Comparison of ENCODE assay signal across 14 cellular contexts in the genomic region with DNA sequence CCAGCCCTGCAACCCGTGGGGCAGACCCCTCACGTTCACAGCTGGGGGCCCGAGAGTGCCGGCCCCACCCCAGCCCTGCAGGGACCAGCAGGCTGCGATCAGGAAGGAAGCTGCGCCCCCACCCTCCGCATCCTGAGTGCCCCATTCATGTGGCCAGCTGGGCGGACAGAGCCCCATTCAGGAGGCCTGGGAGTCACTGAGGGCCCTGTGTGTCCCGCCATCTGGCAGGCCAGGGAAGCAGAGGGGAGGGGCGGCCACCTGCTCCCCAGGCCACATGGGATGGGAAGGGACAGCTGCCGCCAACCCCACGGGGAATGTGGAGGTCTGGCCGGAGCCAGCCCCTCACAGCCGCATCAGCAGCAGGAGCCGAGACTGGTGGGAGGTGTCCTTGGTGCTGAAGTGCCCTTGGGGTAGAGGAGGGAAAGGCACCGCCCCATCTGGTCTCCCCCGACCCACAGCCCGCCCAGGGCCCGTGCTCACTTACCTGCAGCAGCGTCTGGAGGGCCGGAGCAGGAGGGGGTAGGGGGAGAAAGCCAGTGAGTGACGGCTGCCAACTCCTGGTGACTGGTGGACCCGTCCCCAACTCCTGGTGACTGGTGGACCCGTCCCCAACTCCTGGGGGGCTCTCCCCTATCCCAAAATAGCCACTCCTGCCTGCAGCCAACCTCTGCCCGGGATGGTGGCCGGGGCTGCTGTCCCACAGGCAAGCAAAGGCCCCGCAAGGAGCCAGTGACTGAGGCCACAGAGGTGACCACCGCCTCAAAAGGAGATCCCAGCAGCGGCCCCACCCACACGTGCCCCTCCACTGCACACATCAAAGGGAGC. TPM values are rescaled to one million over a fixed set of nuclear protein-coding genes. Genes with fewer than 3 reads are reported as not detected.
DNase-seq lines count a peak whose midpoint lies in the region; ATAC-seq, FAIRE-seq and TF ChIP-seq lines count a peak whose summit lies in the region.
"Had no signal": no experiment of that assay in that cellular context is flagged by ENCODE, and none has a peak within 500 bp of the region (broad histone marks: within the 10 kb centered on the region; RNA-seq: fewer than 3 reads in every experiment).

No MANE protein-coding gene starts in this region.

- no peaks in the 10 kb centered on the region for H3K79me2 ChIP-seq in GM12878 (ENCODE audit: control insufficient read depth, insufficient read depth, low read length)

- H3K4me3 Mint-ChIP-seq in natural killer cell treated with Interleukin-12 subunit alpha and Interleukin-12 subunit beta and Interleukin-15 and Interleukin-18, amount 100 ng/mL, for 72 hours, result no peak overlapping the region
- H3K4me3 Mint-ChIP-seq: activated CD4-positive, alpha-beta memory T cell treated with anti-CD3 and anti-CD28 coated beads, Interleukin-2, amount 10 ng/mL, durations not matched to agents 7 days and 5 days; CD8-positive, alpha-beta memory T cell had no signal

- intact Hi-C loops in GM12878 (cut with micrococcal nuclease; ENCODE audit: unreplicated experiment), result no loop called here

- no peaks in the 10 kb centered on the region for H3K36me3 Mint-ChIP-seq in natural killer cell treated with Interleukin-12 subunit alpha and Interleukin-12 subunit beta and Interleukin-15 and Interleukin-18, amount 100 ng/mL, for 72 hours
- H3K36me3 Mint-ChIP-seq: CD8-positive, alpha-beta memory T cell had no signal

- no peak overlapping the region for H3K27ac ChIP-seq in GM12878 (ENCODE audit: control insufficient read depth, insufficient read depth)
- H3K27ac ChIP-seq: ovary had no signal

- TF ChIP-seq RAD21 in GM12878 (IDR thresholded peaks at IDR 0.05; ENCODE audit: insufficient read depth, low read depth, low read length), result no peak

- no TSS peak for BruUV-seq in GM12878 (replicated peaks; lab: Mats Ljungman, UMichigan)

- H3K27me3 ChIP-seq in GM12878 (replicated peaks in 1 of 2; ENCODE audit: control insufficient read depth in 2 of 2, insufficient read depth in 2 of 2, low read length in 1 of 2), result no peaks in the 10 kb centered on the region
- H3K27me3 ChIP-seq: ovary had no signal

- no peak overlapping the region for H3K4me2 ChIP-seq in GM12878 (ENCODE audit: control insufficient read depth, insufficient read depth)

- TF ChIP-seq POLR2A in GM12878 (IDR thresholded peaks at IDR 0.05; ENCODE audit: low read depth, low read length), result no peak

- FAIRE-seq in GM12878 (lab: Jason Lieb, UNC), result no peak
- FAIRE-seq: endometrium had no signal

- ATAC-seq in GM12878 (peak; percentile 61), HG02970 (IDR thresholded peaks at IDR 0.05; ENCODE audit: low FRiP score, unreplicated experiment) (no peak)
- no peak for ATAC-seq in natural killer cell treated with Interleukin-12 subunit alpha and Interleukin-12 subunit beta and Interleukin-15 and Interleukin-18, amount 100 ng/mL, for 72 hours

- TF ChIP-seq CTCF in GM12878 (IDR thresholded peaks at IDR 0.05 in 2 of 3, conservative IDR thresholded peaks at IDR 0.05 in 1 of 3; ENCODE audit: control insufficient read depth in 2 of 3, extremely low read depth in 1 of 3, insufficient read depth in 1 of 3, low read depth in 3 of 3, low read length in 3 of 3), result no peak

- H3K4me1 ChIP-seq in GM12878 (ENCODE audit: control insufficient read depth, insufficient read depth, low read length), result no peaks in the 10 kb centered on the region

- SMC1A ChIA-PET in GM12878 (lab: Charles Lee; ENCODE audit: uncharacterized antibody, unreplicated experiment), result no interaction called here

- 34% methylated on average over 22 of the region's 30 CpGs for WGBS in GM12878 (ENCODE audit: insufficient coverage, insufficient replicate concordance, low lambda C conversion rate, missing lambda C conversion rate)

- no peaks in the 10 kb centered on the region for H4K20me1 ChIP-seq in GM12878 (ENCODE audit: control insufficient read depth, insufficient read depth)

- DNase-seq in COLO668 (lab: John Stamatoyannopoulos, UW; ENCODE audit: unreplicated experiment) (peak; percentile 96), NCI-H2171 treated with DMSO at 0.1 percent for 48 hours (lab: John Stamatoyannopoulos, UW) (peak; percentile 83), GM12878 (ENCODE audit: low read depth, low spot score) (no peak), lung microvascular endothelial cell (ENCODE audit: low read depth in 2 of 2) (peak; percentile 50 to 57), NCI-H1105 (lab: John Stamatoyannopoulos, UW) (no peak)
- DNase-seq in stimulated activated CD4-positive, alpha-beta T cell treated with anti-CD3 and anti-CD28 coated beads, Interleukin-4, amount 100 ng/mL, for 1 hour, result no peak
- DNase-seq in natural killer cell treated with Interleukin-12 subunit alpha and Interleukin-12 subunit beta and Interleukin-15 and Interleukin-18, amount 100 ng/mL, for 72 hours (ENCODE audit: low spot score), result no peak
- DNase-seq: activated CD4-positive, alpha-beta memory T cell treated with anti-CD3 and anti-CD28 coated beads, Interleukin-2, amount 10 ng/mL, durations not matched to agents 7 days and 5 days; CD8-positive, alpha-beta memory T cell; NCI-H446 treated with DMSO at 0.1 percent for 48 hours; ovary; stimulated activated CD4-positive, alpha-beta T cell treated with anti-CD3 and anti-CD28 coated beads, Interleukin-2, amount 100 ng/mL, for 48 hours had no signal

- RAD21 ChIA-PET in GM12878 (lab: Charles Lee; ENCODE audit: unreplicated experiment), result no interaction called here

- no peaks in the 10 kb centered on the region for H3K27me3 Mint-ChIP-seq in natural killer cell treated with Interleukin-12 subunit alpha and Interleukin-12 subunit beta and Interleukin-15 and Interleukin-18, amount 100 ng/mL, for 72 hours
- H3K27me3 Mint-ChIP-seq: activated CD4-positive, alpha-beta memory T cell treated with anti-CD3 and anti-CD28 coated beads, Interleukin-2, amount 10 ng/mL, durations not matched to agents 7 days and 5 days; CD8-positive, alpha-beta memory T cell had no signal

- H3K9me3 ChIP-seq in GM12878 (replicated peaks; ENCODE audit: control insufficient read depth, insufficient read depth, low read length), result no peaks in the 10 kb centered on the region
- H3K9me3 ChIP-seq: ovary had no signal

- no peak overlapping the region for H3K4me3 ChIP-seq in GM12878
- H3K4me3 ChIP-seq: ovary had no signal

- H3K9ac ChIP-seq in GM12878 (ENCODE audit: control insufficient read depth, insufficient read depth, low read length), result no peak overlapping the region

- no peaks in the 10 kb centered on the region for H3K4me1 Mint-ChIP-seq in natural killer cell treated with Interleukin-12 subunit alpha and Interleukin-12 subunit beta and Interleukin-15 and Interleukin-18, amount 100 ng/mL, for 72 hours (ENCODE audit: low read depth in 2 of 2)
- H3K4me1 Mint-ChIP-seq: activated CD4-positive, alpha-beta memory T cell treated with anti-CD3 and anti-CD28 coated beads, Interleukin-2, amount 10 ng/mL, durations not matched to agents 7 days and 5 days had no signal

- no peak overlapping the region for H3K27ac Mint-ChIP-seq in natural killer cell treated with Interleukin-12 subunit alpha and Interleukin-12 subunit beta and Interleukin-15 and Interleukin-18, amount 100 ng/mL, for 72 hours
- H3K27ac Mint-ChIP-seq: activated CD4-positive, alpha-beta memory T cell treated with anti-CD3 and anti-CD28 coated beads, Interleukin-2, amount 10 ng/mL, durations not matched to agents 7 days and 5 days; CD8-positive, alpha-beta memory T cell had no signal

- CTCF ChIA-PET in GM12878 (lab: Yijun Ruan, JAX), result interaction anchor here (1.0 kb wide), 1 partner anchor 267 kb away, joined by 4 read pairs; no protein-coding TSS in a partner anchor

- H3K9me3 Mint-ChIP-seq in natural killer cell treated with Interleukin-12 subunit alpha and Interleukin-12 subunit beta and Interleukin-15 and Interleukin-18, amount 100 ng/mL, for 72 hours, result no peaks in the 10 kb centered on the region
- H3K9me3 Mint-ChIP-seq: activated CD4-positive, alpha-beta memory T cell treated with anti-CD3 and anti-CD28 coated beads, Interleukin-2, amount 10 ng/mL, durations not matched to agents 7 days and 5 days; CD8-positive, alpha-beta memory T cell had no signal

- no peaks in the 10 kb centered on the region for H3K36me3 ChIP-seq in GM12878 (ENCODE audit: control insufficient read depth in 2 of 2, insufficient read depth in 2 of 2, low read length in 1 of 2)
- H3K36me3 ChIP-seq: ovary had no signal

- in situ Hi-C loops in GM12878 (cut with MboI), result no loop called here

- H2AFZ ChIP-seq in GM12878 (ENCODE audit: control insufficient read depth, low read depth, low read length), result no peak overlapping the region

- TF ChIP-seq EP300 in GM12878 (IDR thresholded peaks at IDR 0.05; ENCODE audit: borderline replicate concordance in 1 of 2, control insufficient read depth in 1 of 2, low read depth in 2 of 2, low read length in 2 of 2), result no peak

- POLR2A ChIA-PET in GM12878 (lab: Charles Lee), result no interaction called here

RNA-seq across cellular contexts. Expression of gene ACAP3, which starts 8.7 kb away (rescaled TPM):
- 33.1 and 35.9 TPM in 2 replicates for total RNA-seq in GM12878 (2013; cell fraction: nucleolus; rRNA removed)
- total RNA-seq in GM12878 (2014; rRNA removed) (17.6 and 22.1 TPM in 2 replicates), GM12878 (2014; rRNA removed; fragmentation: Illumina TruSeq; extraction: Trizol) (4.0 and 4.4 TPM in 2 replicates), GM12878 (2021) (29.8 and 34.2 TPM in 2 replicates), lung microvascular endothelial cell (10.0 and 14.7 TPM in 2 replicates)
- polyA plus RNA-seq in GM12878 (2011; ENCODE audit: low read depth), result 3.8 TPM
- polyA plus RNA-seq in GM12878 (2011; rRNA removed) (4.6 and 8.3 TPM in 2 replicates), GM12878 (2014; fragmentation: Illumina TruSeq; extraction: Trizol) (0.62 and 4.5 TPM in 2 replicates), GM12878 (2014; fragmentation: Nextera tagmentation; extraction: Ambion mirVana) (under 1 TPM; 0.05 to 0.11 TPM), GM12878 (2014; rRNA removed) (28.1 and 32.7 TPM in 2 replicates), GM12878 (2016; fragmentation: Nextera tagmentation; extraction: Ambion mirVana) (10 to 100 TPM in 1 of 2 experiments, 1 to 10 TPM in 1; 5.9 to 10.9 TPM)
- 7.2 and 11.7 TPM in 2 replicates for polyA plus RNA-seq in GM12878 (2011; cell fraction: cytosol; rRNA removed)
- 255 and 314 TPM in 2 replicates for polyA plus RNA-seq in GM12878 (2011; cell fraction: nucleus; rRNA removed)
- polyA plus RNA-seq in GM12878 (2012), result 21.5 and 22.5 TPM in 2 replicates
- polyA minus RNA-seq in GM12878 (2011; rRNA and poly(A)+ RNA removed), result 11.4 and 14.2 TPM in 2 replicates
- 8.3 and 17.0 TPM in 2 replicates for polyA minus RNA-seq in GM12878 (2011; cell fraction: cytosol; rRNA and poly(A)+ RNA removed)
- polyA minus RNA-seq in GM12878 (2011; cell fraction: nucleus; rRNA and poly(A)+ RNA removed), result 20.7 and 27.7 TPM in 2 replicates
- total RNA-seq in natural killer cell treated with Interleukin-12 subunit alpha and Interleukin-12 subunit beta and Interleukin-15 and Interleukin-18, amount 100 ng/mL, for 72 hours, result 10 to 100 TPM; 32.5 to 60.5 TPM

RNA-seq across cellular contexts. Expression of gene PUSL1, which starts 9.3 kb away (rescaled TPM):
- total RNA-seq in GM12878 (2013; cell fraction: nucleolus; rRNA removed), result 17.6 and 24.8 TPM in 2 replicates
- total RNA-seq in GM12878 (2014; rRNA removed) (21.3 and 28.4 TPM in 2 replicates), GM12878 (2014; rRNA removed; fragmentation: Illumina TruSeq; extraction: Trizol) (5.3 and 6.0 TPM in 2 replicates), GM12878 (2021) (26.0 and 27.2 TPM in 2 replicates), lung microvascular endothelial cell (6.9 and 8.1 TPM in 2 replicates)
- polyA plus RNA-seq in GM12878 (2011; ENCODE audit: low read depth), result 3.3 TPM
- polyA plus RNA-seq in GM12878 (2011; rRNA removed) (1.9 and 5.0 TPM in 2 replicates), GM12878 (2014; fragmentation: Illumina TruSeq; extraction: Trizol) (0.13 and 2.5 TPM in 2 replicates), GM12878 (2014; fragmentation: Nextera tagmentation; extraction: Ambion mirVana) (1 to 10 TPM in 1 of 2 experiments, under 1 TPM in 1; 0.16 to 1.5 TPM), GM12878 (2014; rRNA removed) (24.3 and 28.6 TPM in 2 replicates), GM12878 (2016; fragmentation: Nextera tagmentation; extraction: Ambion mirVana) (10 to 100 TPM; 27.5 to 28.4 TPM)
- 10.4 and 19.0 TPM in 2 replicates for polyA plus RNA-seq in GM12878 (2011; cell fraction: cytosol; rRNA removed)
- 20.4 and 32.0 TPM in 2 replicates for polyA plus RNA-seq in GM12878 (2011; cell fraction: nucleus; rRNA removed)
- 8.7 and 11.0 TPM in 2 replicates for polyA plus RNA-seq in GM12878 (2012)
- polyA minus RNA-seq in GM12878 (2011; rRNA and poly(A)+ RNA removed), result 2.6 and 5.0 TPM in 2 replicates
- 4.4 and 6.0 TPM in 2 replicates for polyA minus RNA-seq in GM12878 (2011; cell fraction: cytosol; rRNA and poly(A)+ RNA removed)
- polyA minus RNA-seq in GM12878 (2011; cell fraction: nucleus; rRNA and poly(A)+ RNA removed), result 13.7 and 28.9 TPM in 2 replicates
- 10 to 100 TPM; 19.2 to 39.0 TPM for total RNA-seq in natural killer cell treated with Interleukin-12 subunit alpha and Interleukin-12 subunit beta and Interleukin-15 and Interleukin-18, amount 100 ng/mL, for 72 hours

RNA-seq across cellular contexts. Expression of gene SCNN1D, which starts 18.8 kb away (rescaled TPM):
- 1.4 and 1.6 TPM in 2 replicates for total RNA-seq in GM12878 (2013; cell fraction: nucleolus; rRNA removed)
- total RNA-seq in GM12878 (2014; rRNA removed) (0.60 and 0.85 TPM in 2 replicates), GM12878 (2014; rRNA removed; fragmentation: Illumina TruSeq; extraction: Trizol) (0.13 and 0.41 TPM in 2 replicates), GM12878 (2021) (1.9 and 2.3 TPM in 2 replicates), lung microvascular endothelial cell (under 0.01 and 0.20 TPM in 2 replicates)
- 0.21 TPM for polyA plus RNA-seq in GM12878 (2011; ENCODE audit: low read depth)
- polyA plus RNA-seq in GM12878 (2011; rRNA removed) (0.10 and 0.18 TPM in 2 replicates), GM12878 (2014; fragmentation: Illumina TruSeq; extraction: Trizol) (0.06 TPM in 1 of 2 replicates, not detected in the other), GM12878 (2014; fragmentation: Nextera tagmentation; extraction: Ambion mirVana) (under 1 TPM in 1 of 2 experiments, not detected in 1; 0.07 TPM), GM12878 (2014; rRNA removed) (2.0 and 2.3 TPM in 2 replicates), GM12878 (2016; fragmentation: Nextera tagmentation; extraction: Ambion mirVana) (under 1 TPM; 0.11 to 0.62 TPM)
- polyA plus RNA-seq in GM12878 (2011; cell fraction: cytosol; rRNA removed), result 0.21 and 0.59 TPM in 2 replicates
- polyA plus RNA-seq in GM12878 (2011; cell fraction: nucleus; rRNA removed), result 8.3 and 8.4 TPM in 2 replicates
- polyA plus RNA-seq in GM12878 (2012), result 2.0 and 2.1 TPM in 2 replicates
- 0.31 TPM in 1 of 2 replicates, not detected in the other for polyA minus RNA-seq in GM12878 (2011; rRNA and poly(A)+ RNA removed)
- polyA minus RNA-seq in GM12878 (2011; cell fraction: cytosol; rRNA and poly(A)+ RNA removed), result not detected in 2 replicates
- 0.85 and 0.96 TPM in 2 replicates for polyA minus RNA-seq in GM12878 (2011; cell fraction: nucleus; rRNA and poly(A)+ RNA removed)
- 1 to 10 TPM; 1.5 to 3.2 TPM for total RNA-seq in natural killer cell treated with Interleukin-12 subunit alpha and Interleukin-12 subunit beta and Interleukin-15 and Interleukin-18, amount 100 ng/mL, for 72 hours

RNA-seq across cellular contexts. Expression of gene INTS11, which starts 25.4 kb away (rescaled TPM):
- total RNA-seq in GM12878 (2013; cell fraction: nucleolus; rRNA removed), result 160 and 166 TPM in 2 replicates
- total RNA-seq in GM12878 (2014; rRNA removed) (86.6 and 98.3 TPM in 2 replicates), GM12878 (2014; rRNA removed; fragmentation: Illumina TruSeq; extraction: Trizol) (36.8 and 41.1 TPM in 2 replicates), GM12878 (2021) (87.3 and 104 TPM in 2 replicates), lung microvascular endothelial cell (44.9 and 50.4 TPM in 2 replicates)
- polyA plus RNA-seq in GM12878 (2011; ENCODE audit: low read depth), result 34.7 TPM
- polyA plus RNA-seq in GM12878 (2011; rRNA removed) (43.9 and 78.4 TPM in 2 replicates), GM12878 (2014; fragmentation: Illumina TruSeq; extraction: Trizol) (55.2 and 64.2 TPM in 2 replicates), GM12878 (2014; fragmentation: Nextera tagmentation; extraction: Ambion mirVana) (1 to 10 TPM; 2.5 to 9.4 TPM), GM12878 (2014; rRNA removed) (117 and 130 TPM in 2 replicates), GM12878 (2016; fragmentation: Nextera tagmentation; extraction: Ambion mirVana) (10 to 100 TPM; 77.0 to 79.9 TPM)
- polyA plus RNA-seq in GM12878 (2011; cell fraction: cytosol; rRNA removed), result 134 and 137 TPM in 2 replicates
- 386 and 456 TPM in 2 replicates for polyA plus RNA-seq in GM12878 (2011; cell fraction: nucleus; rRNA removed)
- 77.9 and 92.3 TPM in 2 replicates for polyA plus RNA-seq in GM12878 (2012)
- 67.1 and 96.1 TPM in 2 replicates for polyA minus RNA-seq in GM12878 (2011; rRNA and poly(A)+ RNA removed)
- polyA minus RNA-seq in GM12878 (2011; cell fraction: cytosol; rRNA and poly(A)+ RNA removed), result 30.6 and 47.1 TPM in 2 replicates
- polyA minus RNA-seq in GM12878 (2011; cell fraction: nucleus; rRNA and poly(A)+ RNA removed), result 46.7 and 94.2 TPM in 2 replicates
- 100 to 1,000 TPM; 122 to 204 TPM for total RNA-seq in natural killer cell treated with Interleukin-12 subunit alpha and Interleukin-12 subunit beta and Interleukin-15 and Interleukin-18, amount 100 ng/mL, for 72 hours

RNA-seq across cellular contexts. Expression of gene UBE2J2, which starts 25.4 kb away (rescaled TPM):
- 69.9 and 74.2 TPM in 2 replicates for total RNA-seq in GM12878 (2013; cell fraction: nucleolus; rRNA removed)
- total RNA-seq in GM12878 (2014; rRNA removed) (45.6 and 55.4 TPM in 2 replicates), GM12878 (2014; rRNA removed; fragmentation: Illumina TruSeq; extraction: Trizol) (28.3 and 33.5 TPM in 2 replicates), GM12878 (2021) (52.0 and 57.1 TPM in 2 replicates), lung microvascular endothelial cell (28.1 and 34.9 TPM in 2 replicates)
- polyA plus RNA-seq in GM12878 (2011; ENCODE audit: low read depth), result 12.1 TPM
- polyA plus RNA-seq in GM12878 (2011; rRNA removed) (24.3 and 27.0 TPM in 2 replicates), GM12878 (2014; fragmentation: Illumina TruSeq; extraction: Trizol) (38.3 and 43.1 TPM in 2 replicates), GM12878 (2014; fragmentation: Nextera tagmentation; extraction: Ambion mirVana) (1 to 10 TPM in 1 of 2 experiments, under 1 TPM in 1; 0.72 to 3.5 TPM), GM12878 (2014; rRNA removed) (63.0 and 65.0 TPM in 2 replicates), GM12878 (2016; fragmentation: Nextera tagmentation; extraction: Ambion mirVana) (10 to 100 TPM; 70.3 to 70.5 TPM)
- 32.3 and 38.7 TPM in 2 replicates for polyA plus RNA-seq in GM12878 (2011; cell fraction: cytosol; rRNA removed)
- 41.8 and 58.0 TPM in 2 replicates for polyA plus RNA-seq in GM12878 (2011; cell fraction: nucleus; rRNA removed)
- polyA plus RNA-seq in GM12878 (2012), result 36.4 and 40.9 TPM in 2 replicates
- polyA minus RNA-seq in GM12878 (2011; rRNA and poly(A)+ RNA removed), result 6.4 and 16.3 TPM in 2 replicates
- 11.9 and 13.4 TPM in 2 replicates for polyA minus RNA-seq in GM12878 (2011; cell fraction: cytosol; rRNA and poly(A)+ RNA removed)
- 18.4 and 31.2 TPM in 2 replicates for polyA minus RNA-seq in GM12878 (2011; cell fraction: nucleus; rRNA and poly(A)+ RNA removed)
- total RNA-seq in natural killer cell treated with Interleukin-12 subunit alpha and Interleukin-12 subunit beta and Interleukin-15 and Interleukin-18, amount 100 ng/mL, for 72 hours, result 100 to 1,000 TPM in 1 of 2 donors, 10 to 100 TPM in 1; 70.6 to 119 TPM

Comparison
In these comparisons a context has a peak if more than half of its experiments do, and no peak if none do; other contexts are left out.
1. DNase-seq: peak in COLO668 (single experiment), NCI-H2171 treated with DMSO at 0.1 percent for 48 hours (single experiment) and lung microvascular endothelial cell (2 of 2); none in GM12878 (single experiment), stimulated activated CD4-positive, alpha-beta T cell treated with anti-CD3 and anti-CD28 coated beads, Interleukin-4, amount 100 ng/mL, for 1 hour (single experiment), natural killer cell treated with Interleukin-12 subunit alpha and Interleukin-12 subunit beta and Interleukin-15 and Interleukin-18, amount 100 ng/mL, for 72 hours (single experiment) and NCI-H1105 (single experiment).